ENCODE assay signal across 8 cellular contexts in the genomic region with DNA sequence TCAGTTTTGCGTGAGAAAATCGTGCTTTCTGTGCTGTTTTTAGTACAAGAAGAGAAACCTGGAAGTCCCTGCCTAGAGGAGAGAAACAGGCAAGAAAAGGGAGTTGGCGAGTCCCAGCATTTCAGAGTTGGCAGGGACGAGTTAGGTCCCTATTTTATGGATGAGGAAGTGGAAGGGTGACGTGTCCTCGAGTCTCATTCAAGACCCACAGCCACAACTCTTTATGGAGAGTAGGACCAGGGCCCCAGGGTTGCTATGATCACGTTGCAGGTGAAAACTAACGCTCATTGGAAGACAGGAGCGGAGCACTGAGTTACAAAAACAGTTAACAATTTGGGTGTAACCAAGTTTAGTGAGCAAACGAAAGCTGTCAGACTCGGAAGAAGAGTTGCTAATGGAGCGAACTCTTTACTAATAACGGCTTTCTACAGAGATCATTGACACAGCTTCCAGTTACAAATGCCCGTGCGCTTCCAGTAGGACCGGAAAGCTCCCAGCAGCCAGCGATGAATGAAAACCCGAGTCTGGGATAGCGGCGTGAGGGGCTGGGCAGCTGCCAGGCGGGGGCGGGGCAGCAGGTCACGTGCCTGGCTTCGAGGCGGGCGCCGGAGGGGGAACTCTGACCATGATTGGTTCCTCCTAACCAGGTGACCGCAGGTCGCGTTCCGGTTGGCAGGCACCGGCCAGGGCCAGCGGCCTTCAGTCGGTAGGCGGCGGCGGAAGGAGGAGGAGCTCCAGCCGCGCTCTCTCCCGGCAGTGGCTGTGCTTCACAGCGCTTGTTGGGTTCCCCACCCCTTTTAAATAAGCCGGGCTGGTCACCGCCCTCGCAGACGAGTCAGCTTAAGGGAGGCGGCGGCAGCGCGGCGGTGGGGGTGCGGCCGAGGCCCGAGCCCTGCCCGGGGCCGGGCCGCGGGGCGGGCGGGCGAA. TPM values are rescaled to one million over a fixed set of nuclear protein-coding genes. Genes with fewer than 3 reads are reported as not detected.
DNase-seq lines count a peak whose midpoint lies in the region; ATAC-seq and TF ChIP-seq lines count a peak whose summit lies in the region.

A gene (plus strand): TSS at position 827 of the 927 bp plus-strand sequence. CDS start 257 bp downstream, outside the sequence.

- peak within 1 kb of the TSS; percentile 93 for H3K18ac ChIP-seq in trophoblast cell (ENCODE audit: low read length)

- H3K36me3 ChIP-seq in trophoblast cell (ENCODE audit: control insufficient read depth in 1 of 2, insufficient read depth in 2 of 2, low read length in 2 of 2) (no peaks in the 10 kb centered on the region), transverse colon (no peaks in the 10 kb centered on the region)

- H3K4me3 ChIP-seq in GM12864 (ENCODE audit: low read depth, low read length) (peak within 1 kb of the TSS; percentile 90), trophoblast cell (ENCODE audit: low read depth, low read length) (peak within 1 kb of the TSS; percentile 98), transverse colon (peak within 1 kb of the TSS; percentile 78 to 91 (median 86))

- TF ChIP-seq CTCF in GM12864 (IDR thresholded peaks at IDR 0.05; ENCODE audit: low read depth, low read length, missing control alignments) (no peak), transverse colon (IDR thresholded peaks at IDR 0.05) (peak in 4 of 5 experiments; percentile 22 to 65 (median 42))

- peak within 1 kb of the TSS; percentile 45 for H3K9ac ChIP-seq in trophoblast cell (ENCODE audit: low read length)

- DNase-seq in GM12864 (ENCODE audit: low read depth): peak; percentile 97
- peak; percentile 93 to 99 (median 97) for DNase-seq in NCI-H1417 (lab: John Stamatoyannopoulos, UW)
- peak; percentile 90 to 97 for DNase-seq in SW 1271 (lab: John Stamatoyannopoulos, UW)
- peak; percentile 100 for DNase-seq in cardiac septum (ENCODE audit: low spot score)
- peak; percentile 99 to 100 for DNase-seq in trophoblast cell
- DNase-seq in transverse colon: peak; percentile 99

- in situ Hi-C loops in transverse colon (cut with MboI; ENCODE audit: low pct_ligation_motif_present in 1 of 4, low pct_unique_long_range_greater_than_20kb in 1 of 4, low sequenced_read_pairs in 3 of 4): loop anchor here in 1 of 4 donors (25.0 kb wide), 1 partner anchor 174 kb away; a partner anchor contains a TSS

- H3K27me3 ChIP-seq in trophoblast cell (ENCODE audit: insufficient read depth, low read length) (no peaks in the 10 kb centered on the region), transverse colon (no peaks in the 10 kb centered on the region)

- H3K9me3 ChIP-seq in trophoblast cell (ENCODE audit: insufficient read depth, low read depth, low read length) (no peaks in the 10 kb centered on the region), transverse colon (no peaks in the 10 kb centered on the region)

- peak within 1 kb of the TSS; percentile 83 for H3K4me2 ChIP-seq in trophoblast cell (ENCODE audit: low read length)

- peak; percentile 96 for ATAC-seq in HG02759 (IDR thresholded peaks at IDR 0.05; ENCODE audit: unreplicated experiment)

- H3K27ac ChIP-seq in adipose tissue (ENCODE audit: low read depth, low read length) (peak within 1 kb of the TSS; percentile 75), trophoblast cell (ENCODE audit: low read depth, low read length) (peak within 1 kb of the TSS; percentile 90), transverse colon (peak within 1 kb of the TSS; percentile 94 to 98 (median 97))

- peak within 1 kb of the TSS; percentile 96 for H2AFZ ChIP-seq in trophoblast cell (ENCODE audit: insufficient read depth, low read length, poor library complexity)

- WGBS in adipose tissue, 3 donors: 0 to 1% (median 1%) methylated on average over 52 to 60 of the region's 60 CpGs
- no CpG with 5 or more reads among the region's 60 CpGs for WGBS in trophoblast cell (ENCODE audit: extremely low coverage, insufficient coverage, insufficient read length)
- 0% methylated on average over 50 of the region's 60 CpGs; no CpG with 5 or more reads in 1 of the 2 donors for WGBS in transverse colon (ENCODE audit: low coverage in 1 of 2), 2 donors

- H3K4me1 ChIP-seq in trophoblast cell (ENCODE audit: control insufficient read depth in 1 of 2, insufficient read depth in 2 of 2, low read length in 2 of 2) (peaks cover 0 to 6% of the 10 kb centered on the region in 2 experiments), transverse colon (peaks cover 6 to 27% (median 13%) of the 10 kb centered on the region in 4 donors)

- TF ChIP-seq EP300 in transverse colon (IDR thresholded peaks at IDR 0.05; ENCODE audit: low read depth): no peak

- peak within 1 kb of the TSS; percentile 85 for H2BK5ac ChIP-seq in trophoblast cell (ENCODE audit: low read depth, low read length, poor library complexity)

- peaks cover 4% of the 10 kb centered on the region for H3K79me1 ChIP-seq in trophoblast cell (ENCODE audit: low read length)

- H3K4ac ChIP-seq in trophoblast cell (ENCODE audit: low read depth, low read length): peak within 1 kb of the TSS; percentile 69

- peak within 1 kb of the TSS; percentile 80 for H2BK120ac ChIP-seq in trophoblast cell (ENCODE audit: insufficient read depth, low read length, poor library complexity)

- H3K14ac ChIP-seq in trophoblast cell (ENCODE audit: low read length): peak within 1 kb of the TSS; percentile 85

- peaks cover 2% of the 10 kb centered on the region for H3K79me2 ChIP-seq in trophoblast cell (ENCODE audit: control insufficient read depth, insufficient read depth, low read length, poor library complexity)

- intact Hi-C loops in cardiac septum (cut with DNase I): loop anchor here (1.0 to 5.0 kb wide), 2 partner anchors 86 to 184 kb away; a partner anchor contains a TSS
- intact Hi-C loops in transverse colon (cut with DNase I; ENCODE audit: low total_unique reads): loop anchor here (5.0 kb wide), 1 partner anchor 84 kb away; a partner anchor contains a TSS

- H3K23ac ChIP-seq in trophoblast cell (ENCODE audit: low read length): no peak within 1 kb of the TSS

- TF ChIP-seq POLR2A in transverse colon (IDR thresholded peaks at IDR 0.05): peak; percentile 76

- H2AK5ac ChIP-seq in trophoblast cell (ENCODE audit: low read length): peak within 1 kb of the TSS; percentile 58

- H4K8ac ChIP-seq in trophoblast cell (ENCODE audit: low read depth, low read length): peak within 1 kb of the TSS; percentile 85

- H4K91ac ChIP-seq in trophoblast cell (ENCODE audit: low read depth, low read length): peak within 1 kb of the TSS; percentile 85

- H4K12ac ChIP-seq in trophoblast cell (ENCODE audit: low read depth, low read length): peak within 1 kb of the TSS; percentile 87

- peak within 1 kb of the TSS; percentile 61 for H2BK12ac ChIP-seq in trophoblast cell (ENCODE audit: low read length)

RNA-seq across cellular contexts. Expression of the gene that starts here (rescaled TPM):
- 10 to 100 TPM in 2 of 3 donors, 1 to 10 TPM in 1; 6.9 to 11.9 (median 11.2) TPM for polyA plus RNA-seq in adipose tissue
- total RNA-seq in cardiac septum: 12.0 TPM
- 20.8 and 21.4 TPM in 2 replicates for polyA plus RNA-seq in trophoblast cell (2013)
- total RNA-seq in transverse colon: 10 to 100 TPM; 30.0 to 99.5 (median 31.7) TPM

Comparison
In these comparisons a context has a peak if more than half of its experiments do, and no peak if none do; other contexts are left out.
1. Peak in every context shown above with its lines: DNase-seq, ATAC-seq, H3K4me3 ChIP-seq and H3K27ac ChIP-seq.